Comparison of ENCODE assay signal across 25 cellular contexts in genomic region chr22:24865508-24865907, GRCh38. TPM values are rescaled to one million over a fixed set of nuclear protein-coding genes. Genes with fewer than 3 reads are reported as not detected.
"Had no signal": no experiment of that assay in that cellular context is flagged by ENCODE, and none has a peak within 500 bp of the region (broad histone marks: within the 10 kb centered on the region; RNA-seq: fewer than 3 reads in every experiment).

No MANE protein-coding gene starts in this region.

- ATAC-seq: HepG2, K562, Panc1, PC-3 had no signal

- DNase-seq: Kasumi-1; MM.1S; NCI-H1092 treated with DMSO at 0.1 percent for 48 hours; NCI-H1436; NCI-H187; NCI-H2029; NCI-H2081 treated with DMSO at 0.1 percent for 48 hours; NCI-H2171; NCI-H345; NCI-H446 treated with DMSO at 0.1 percent for 48 hours; NCI-H510A treated with DMSO at 0.1 percent for 48 hours; NCI-H526; NK-92 treated with Interleukin-12 subunit alpha and Interleukin-12 subunit beta, amount 100 ng/mL, for 24 hours; PC-3; SHP77; SK-N-SH; SW 1271 had no signal

- H3K4me3 ChIP-seq: K562 had no signal

- H3K27ac ChIP-seq: KMS-11, RWPE1 had no signal

- FAIRE-seq: HepG2, K562 had no signal

- H3K9me3 ChIP-seq: SK-N-SH had no signal

- H3K9ac ChIP-seq: KMS-11, SK-N-SH had no signal

RNA-seq across cellular contexts. Expression of gene SGSM1, which starts 59.5 kb away (rescaled TPM):
- total RNA-seq: HepG2, HT1080, K562, M059J, OCI-LY7 had no signal
- polyA plus RNA-seq: K562 had no signal
